Comparison of ENCODE assay signal across 17 cellular contexts in the genomic region with DNA sequence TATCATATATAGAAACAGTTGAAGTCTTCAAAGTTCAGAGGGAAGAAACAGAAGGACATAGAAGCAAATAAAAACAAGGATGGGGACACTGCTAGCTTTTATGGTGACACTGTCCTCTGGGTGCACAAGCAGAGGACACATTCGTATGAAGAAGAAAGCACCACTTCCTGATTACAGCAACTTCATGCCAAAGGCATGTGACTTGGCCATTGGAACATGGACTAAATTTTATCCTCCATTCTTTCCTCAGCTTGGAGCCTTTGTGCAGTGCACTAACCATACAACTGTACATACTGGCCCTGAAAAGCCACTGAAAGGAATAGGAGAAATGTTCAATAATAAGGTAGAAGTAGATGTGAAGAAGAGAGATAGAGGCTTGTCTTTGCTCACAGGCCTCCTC.
A peak's percentile ranks its signal among the peaks of the same experiment; 100 is the strongest.
DNase-seq lines count a peak whose midpoint lies in the region; ATAC-seq and TF ChIP-seq lines count a peak whose summit lies in the region.
"Had no signal": no experiment of that assay in that cellular context is flagged by ENCODE, and none has a peak within 500 bp of the region (broad histone marks: within the 10 kb centered on the region; RNA-seq: fewer than 3 reads in every experiment).

No MANE protein-coding gene starts in this region.

- 44 to 59% methylated on average over 1 of the region's 1 CpG for WGBS in esophagus, 2 donors

- no peaks in the 10 kb centered on the region for H3K36me3 ChIP-seq in breast epithelium
- H3K36me3 ChIP-seq in esophagus (ENCODE audit: control insufficient read depth in 2 of 2, insufficient read depth in 2 of 2, low read length in 1 of 2) = no peaks in the 10 kb centered on the region
- no peaks in the 10 kb centered on the region for H3K36me3 ChIP-seq in uterus

- no peak overlapping the region for H3K27ac ChIP-seq in breast epithelium
- H3K27ac ChIP-seq in esophagus (ENCODE audit: low read depth in 2 of 2, low read length in 1 of 2) = peak overlapping the region; percentile 43 to 76
- H3K27ac ChIP-seq in uterus = peak overlapping the region; percentile 92 to 96

- H3K27ac Mint-ChIP-seq in MCF 10A (ENCODE audit: low read depth, unreplicated experiment) (peak overlapping the region; percentile 59), nephron progenitor cell (no peak overlapping the region)
- H3K27ac Mint-ChIP-seq: CD14-positive monocyte had no signal

- peaks cover 54% of the 10 kb centered on the region for H3K4me1 Mint-ChIP-seq in MCF 10A (ENCODE audit: insufficient read depth, unreplicated experiment)
- peaks cover 78% of the 10 kb centered on the region for H3K4me1 Mint-ChIP-seq in nephron progenitor cell

- H3K4me1 ChIP-seq in breast epithelium (peaks cover 5 to 7% of the 10 kb centered on the region in 2 donors), esophagus (ENCODE audit: control insufficient read depth in 2 of 2, insufficient read depth in 2 of 2, low read length in 1 of 2) (peaks cover 10 to 16% of the 10 kb centered on the region in 2 donors), uterus (peaks cover 10 to 11% of the 10 kb centered on the region in 2 donors)

- CTCF ChIA-PET in MCF 10A (lab: Yijun Ruan, JAX) = interaction anchor here (3.2 kb wide), 1 partner anchor 38 kb away, joined by 10 read pairs; no protein-coding TSS in a partner anchor

- H3K9me3 Mint-ChIP-seq in MCF 10A (ENCODE audit: unreplicated experiment) = no peaks in the 10 kb centered on the region
- peaks cover 3% of the 10 kb centered on the region for H3K9me3 Mint-ChIP-seq in nephron progenitor cell

- H3K27me3 ChIP-seq in breast epithelium = peaks cover 0 to 12% of the 10 kb centered on the region in 2 donors
- H3K27me3 ChIP-seq in esophagus (ENCODE audit: control insufficient read depth in 1 of 2, insufficient read depth in 2 of 2, low read length in 2 of 2) = no peaks in the 10 kb centered on the region
- H3K27me3 ChIP-seq in uterus = no peaks in the 10 kb centered on the region

- TF ChIP-seq POLR2A in breast epithelium (IDR thresholded peaks at IDR 0.05) (no peak), uterus (IDR thresholded peaks at IDR 0.05) (no peak)

- TF ChIP-seq CTCF in MCF 10A (IDR thresholded peaks at IDR 0.05; ENCODE audit: unreplicated experiment) (no peak), breast epithelium (IDR thresholded peaks at IDR 0.05) (no peak), uterus (IDR thresholded peaks at IDR 0.05) (no peak), nephron progenitor cell (IDR thresholded peaks at IDR 0.05) (no peak)

- DNase-seq in MCF 10A (ENCODE audit: unreplicated experiment) (no peak), breast epithelium (ENCODE audit: low spot score in 2 of 2) (no peak), MV-4-11 (lab: John Stamatoyannopoulos, UW) (peak; percentile 15), uterus (no peak), nephron progenitor cell (no peak), SKM-1 (lab: John Stamatoyannopoulos, UW; ENCODE audit: unreplicated experiment) (no peak)
- DNase-seq: 8988T, GDM1, MM.1S, NCI-H2081 treated with DMSO at 0.1 percent for 48 hours, NCI-H446, NCI-H526, SHP77 treated with DMSO at 0.1 percent for 48 hours had no signal

- H3K4me3 Mint-ChIP-seq in MCF 10A (ENCODE audit: unreplicated experiment) (no peak overlapping the region), nephron progenitor cell (no peak overlapping the region)

- no TSS peak for BruUV-seq in MCF 10A (replicated peaks; lab: Mats Ljungman, UMichigan)

- POLR2A ChIA-PET in MCF 10A (lab: Yijun Ruan, JAX) = interaction anchor here (0.7 to 4.8 kb wide), 5 partner anchors 19 to 252 kb away, joined by 3 to 32 read pairs (median 6); a partner anchor contains a TSS

- no peak overlapping the region for H3K4me3 ChIP-seq in breast epithelium
- H3K4me3 ChIP-seq in esophagus (ENCODE audit: low read depth in 1 of 2, low read length in 2 of 2) = no peak overlapping the region
- H3K4me3 ChIP-seq in uterus = no peak overlapping the region
- H3K4me3 ChIP-seq: SK-N-MC had no signal

- H3K9me3 ChIP-seq in breast epithelium = no peaks in the 10 kb centered on the region
- no peaks in the 10 kb centered on the region for H3K9me3 ChIP-seq in esophagus (ENCODE audit: control insufficient read depth in 2 of 2, insufficient read depth in 1 of 2, low read depth in 1 of 2, low read length in 1 of 2)
- H3K9me3 ChIP-seq in uterus = no peaks in the 10 kb centered on the region

- intact Hi-C loops in MCF 10A (cut with micrococcal nuclease) (no loop called here), breast epithelium (cut with DNase I; ENCODE audit: low total_unique reads) (no loop called here), uterus (cut with DNase I; ENCODE audit: low total_unique reads) (no loop called here)

- H3K27me3 Mint-ChIP-seq in MCF 10A (ENCODE audit: insufficient read depth, unreplicated experiment) = no peaks in the 10 kb centered on the region
- peaks cover 11% of the 10 kb centered on the region for H3K27me3 Mint-ChIP-seq in nephron progenitor cell (ENCODE audit: low read depth, poor library complexity)

- ATAC-seq in GM21381 (IDR thresholded peaks at IDR 0.05; ENCODE audit: unreplicated experiment) = no peak

- no peaks in the 10 kb centered on the region for H3K36me3 Mint-ChIP-seq in MCF 10A (ENCODE audit: insufficient read depth, unreplicated experiment)
- H3K36me3 Mint-ChIP-seq in nephron progenitor cell (ENCODE audit: low read depth) = no peaks in the 10 kb centered on the region
- H3K36me3 Mint-ChIP-seq: CD14-positive monocyte had no signal

Comparison
In these comparisons a context has a peak if more than half of its experiments do, and no peak if none do; other contexts are left out.
1. H3K27ac ChIP-seq: peak in esophagus (2 of 2) and uterus (2 of 2); none in breast epithelium (0 of 2).